ENCODE assay signal across 19 cellular contexts in the genomic region with DNA sequence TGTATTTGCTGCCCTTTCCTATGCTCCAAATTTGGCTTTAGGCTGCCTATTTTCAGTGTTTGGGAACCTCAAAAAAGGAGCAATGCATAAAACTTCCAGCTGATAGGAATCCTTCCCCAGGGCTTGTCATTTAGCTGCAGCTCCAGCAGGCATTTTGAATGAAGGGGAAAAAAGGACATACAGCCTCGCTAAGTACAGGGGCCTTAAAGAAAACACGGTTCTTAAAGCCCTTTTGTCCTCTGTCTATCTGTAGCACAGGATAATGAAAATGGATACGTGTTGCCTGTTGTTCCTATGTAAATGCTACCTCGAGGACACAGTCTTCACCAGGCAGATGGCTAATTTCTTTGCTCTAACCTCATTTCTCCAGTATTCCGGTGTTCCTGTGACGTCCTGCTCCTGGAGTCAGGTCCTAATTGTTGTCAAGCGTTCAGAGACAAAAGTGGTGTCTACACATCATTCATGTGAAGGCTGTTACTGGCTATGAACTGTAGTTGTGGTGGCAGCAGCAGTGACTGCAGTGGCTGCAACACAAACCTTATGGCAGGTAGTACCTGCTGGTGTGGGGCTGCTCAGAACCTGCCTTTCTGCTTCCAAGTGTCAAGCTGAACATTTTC.
"Had no signal": no experiment of that assay in that cellular context is flagged by ENCODE, and none has a peak within 500 bp of the region (broad histone marks: within the 10 kb centered on the region; RNA-seq: fewer than 3 reads in every experiment).

No MANE protein-coding gene starts in this region.

- H3K27ac ChIP-seq: ascending aorta, coronary artery, epithelial cell of prostate, upper lobe of right lung, WERI-Rb-1 had no signal

- H3K4me1 ChIP-seq: ascending aorta, gastroesophageal sphincter, upper lobe of right lung had no signal

- H3K27me3 Mint-ChIP-seq: activated naive CD8-positive, alpha-beta T cell treated with anti-CD3 and anti-CD28 coated beads, Interleukin-2, amount 50 U/mL, for 24 hours had no signal

- H3K4me3 ChIP-seq: ascending aorta, coronary artery, gastroesophageal sphincter, hepatocyte, upper lobe of right lung had no signal

- H3K36me3 ChIP-seq: ascending aorta, gastroesophageal sphincter, upper lobe of right lung, WERI-Rb-1 had no signal

- H3K4me3 Mint-ChIP-seq: activated CD8-positive, alpha-beta T cell treated with anti-CD3 and anti-CD28 coated beads, Interleukin-2, amount 10 ng/mL, durations not matched to agents 7 days and 5 days; activated naive CD8-positive, alpha-beta T cell treated with anti-CD3 and anti-CD28 coated beads, Interleukin-2, amount 50 U/mL, for 24 hours had no signal

- DNase-seq: activated CD4-positive, alpha-beta T cell treated with anti-CD3 and anti-CD28 coated beads for 4 hours; activated CD8-positive, alpha-beta memory T cell treated with anti-CD3 and anti-CD28 coated beads, Interleukin-2, amount 50 U/mL, for 48 hours; activated CD8-positive, alpha-beta T cell treated with anti-CD3 and anti-CD28 coated beads, Interleukin-2, amount 10 ng/mL, durations not matched to agents 7 days and 5 days; activated naive CD4-positive, alpha-beta T cell; activated naive CD8-positive, alpha-beta T cell treated with anti-CD3 and anti-CD28 coated beads, Interleukin-2, amount 50 U/mL, for 24 hours; effector CD8-positive, alpha-beta T cell; midbrain; occipital lobe; stimulated activated CD4-positive, alpha-beta T cell treated with anti-CD3 and anti-CD28 coated beads, Interleukin-12 subunit alpha, Interleukin-12 subunit beta, amount 100 ng/mL, for 4 hours; stimulated activated CD4-positive, alpha-beta T cell treated with anti-CD3 and anti-CD28 coated beads, Interleukin-2, amount 100 ng/mL, for 48 hours; stimulated activated naive CD4-positive, alpha-beta T cell treated with Interleukin-2 at 50 U/mL for 16 hours; T-helper 9 cell; upper lobe of right lung; WERI-Rb-1 had no signal

- H3K9me3 ChIP-seq: ascending aorta, gastroesophageal sphincter, upper lobe of right lung had no signal

- H3K9me3 Mint-ChIP-seq: activated naive CD8-positive, alpha-beta T cell treated with anti-CD3 and anti-CD28 coated beads, Interleukin-2, amount 50 U/mL, for 24 hours had no signal

- ATAC-seq: activated CD8-positive, alpha-beta T cell treated with anti-CD3 and anti-CD28 coated beads, Interleukin-2, amount 10 ng/mL, durations not matched to agents 7 days and 5 days; activated naive CD8-positive, alpha-beta T cell treated with anti-CD3 and anti-CD28 coated beads, Interleukin-2, amount 50 U/mL, for 24 hours; gastroesophageal sphincter; upper lobe of right lung had no signal

- H3K27ac Mint-ChIP-seq: activated CD8-positive, alpha-beta T cell treated with anti-CD3 and anti-CD28 coated beads, Interleukin-2, amount 10 ng/mL, durations not matched to agents 7 days and 5 days; activated naive CD8-positive, alpha-beta T cell treated with anti-CD3 and anti-CD28 coated beads, Interleukin-2, amount 50 U/mL, for 24 hours had no signal

- H3K27me3 ChIP-seq: ascending aorta, gastroesophageal sphincter, hepatocyte, upper lobe of right lung had no signal
